18 cellular contexts compared by ENCODE assay signal in genomic region chr19:8457802-8458201, GRCh38. TPM values are rescaled to one million over a fixed set of nuclear protein-coding genes. Genes with fewer than 3 reads are reported as not detected.
A peak's percentile ranks its signal among the peaks of the same experiment; 100 is the strongest.
DNase-seq lines count a peak whose midpoint lies in the region; ATAC-seq and TF ChIP-seq lines count a peak whose summit lies in the region.
"Had no signal": no experiment of that assay in that cellular context is flagged by ENCODE, and none has a peak within 500 bp of the region (broad histone marks: within the 10 kb centered on the region; RNA-seq: fewer than 3 reads in every experiment).

No MANE protein-coding gene starts in this region.

- peaks cover 28% of the 10 kb centered on the region for H3K36me3 Mint-ChIP-seq in activated naive CD4-positive, alpha-beta T cell treated with anti-CD3 and anti-CD28 coated beads for 36 hours (ENCODE audit: low read depth)
- peaks cover 3% of the 10 kb centered on the region for H3K36me3 Mint-ChIP-seq in IgD-negative memory B cell

- H3K9me3 ChIP-seq in gastrocnemius medialis = no peaks in the 10 kb centered on the region
- H3K9me3 ChIP-seq: Caco-2, esophagus squamous epithelium, heart right ventricle, right lobe of liver had no signal

- peaks cover 0 to 5% of the 10 kb centered on the region in 2 donors for H3K36me3 ChIP-seq in gastrocnemius medialis

- CTCF ChIA-PET in activated naive CD4-positive, alpha-beta T cell treated with anti-CD3 and anti-CD28 coated beads for 36 hours (lab: Charles Lee) = interaction anchor here (0.6 to 1.8 kb wide), 4 partner anchors 12 to 125 kb away, joined by 3 to 6 read pairs (median 4); no protein-coding TSS in a partner anchor

- H3K27ac Mint-ChIP-seq in activated naive CD4-positive, alpha-beta T cell treated with anti-CD3 and anti-CD28 coated beads for 36 hours = peak overlapping the region; percentile 30
- peak overlapping the region in 2 of 3 donors; percentile 2 to 64 for H3K27ac Mint-ChIP-seq in IgD-negative memory B cell
- H3K27ac Mint-ChIP-seq: activated naive CD8-positive, alpha-beta T cell treated with anti-CD3 and anti-CD28 coated beads for 36 hours had no signal

- peaks cover 98 to 99% of the 10 kb centered on the region in 2 donors for H3K4me1 ChIP-seq in gastrocnemius medialis

- no peaks in the 10 kb centered on the region for H3K27me3 ChIP-seq in gastrocnemius medialis
- H3K27me3 ChIP-seq: esophagus squamous epithelium, heart right ventricle, right lobe of liver had no signal

- peak overlapping the region; percentile 46 to 74 (median 70) for H3K27ac ChIP-seq in gastrocnemius medialis
- H3K27ac ChIP-seq: right lobe of liver had no signal

- intact Hi-C loops in activated naive CD4-positive, alpha-beta T cell treated with anti-CD3 and anti-CD28 coated beads for 36 hours (cut with micrococcal nuclease) = no loop called here
- intact Hi-C loops in gastrocnemius medialis (cut with DNase I; ENCODE audit: low total_unique reads) = loop anchor here (2.0 kb wide), 1 partner anchor 49 kb away; no protein-coding TSS in a partner anchor

- DNase-seq in activated naive CD4-positive, alpha-beta T cell treated with anti-CD3 and anti-CD28 coated beads for 36 hours = no peak
- DNase-seq in activated naive CD4-positive, alpha-beta T cell treated with Interleukin-2 at 50 U/mL for 16 hours = no peak
- DNase-seq in fibroblast of villous mesenchyme (ENCODE audit: low read depth) = peak; percentile 82
- no peak for DNase-seq in gastrocnemius medialis
- DNase-seq in stimulated activated CD4-positive, alpha-beta T cell treated with anti-CD3 and anti-CD28 coated beads, Interleukin-4, amount 100 ng/mL, for 24 hours = no peak
- DNase-seq in germinal center (ENCODE audit: low spot score) = no peak
- DNase-seq: activated naive CD8-positive, alpha-beta T cell treated with anti-CD3 and anti-CD28 coated beads for 36 hours; Caco-2; esophagus squamous epithelium; heart right ventricle; NCI-H187 treated with DMSO at 0.1 percent for 48 hours; right lobe of liver; stimulated activated CD4-positive, alpha-beta T cell treated with anti-CD3 and anti-CD28 coated beads, Interleukin-1b, Interleukin-23, amount 100 ng/mL, for 48 hours; substantia nigra had no signal

- peaks cover 79% of the 10 kb centered on the region for H3K4me1 Mint-ChIP-seq in activated naive CD4-positive, alpha-beta T cell treated with anti-CD3 and anti-CD28 coated beads for 36 hours (ENCODE audit: low read depth)
- peaks cover 69 to 72% (median 69%) of the 10 kb centered on the region in 3 donors for H3K4me1 Mint-ChIP-seq in IgD-negative memory B cell

- ATAC-seq in gastrocnemius medialis = no peak
- no peak for ATAC-seq in GM18517 (IDR thresholded peaks at IDR 0.05; ENCODE audit: unreplicated experiment)
- ATAC-seq: heart right ventricle had no signal

- no peak for TF ChIP-seq POLR2A in gastrocnemius medialis (IDR thresholded peaks at IDR 0.05)

- no peaks in the 10 kb centered on the region for H3K9me3 Mint-ChIP-seq in activated naive CD4-positive, alpha-beta T cell treated with anti-CD3 and anti-CD28 coated beads for 36 hours
- no peaks in the 10 kb centered on the region for H3K9me3 Mint-ChIP-seq in IgD-negative memory B cell
- H3K9me3 Mint-ChIP-seq: activated naive CD8-positive, alpha-beta T cell treated with anti-CD3 and anti-CD28 coated beads for 36 hours had no signal

- no peak overlapping the region for H3K4me3 Mint-ChIP-seq in activated naive CD4-positive, alpha-beta T cell treated with anti-CD3 and anti-CD28 coated beads for 36 hours
- peak overlapping the region in 2 of 4 donors; percentile 8 to 52 for H3K4me3 Mint-ChIP-seq in IgD-negative memory B cell
- H3K4me3 Mint-ChIP-seq: activated naive CD8-positive, alpha-beta T cell treated with anti-CD3 and anti-CD28 coated beads for 36 hours had no signal

- TF ChIP-seq CTCF in fibroblast of villous mesenchyme (IDR thresholded peaks at IDR 0.05; ENCODE audit: insufficient read depth, low read depth, low read length) (no peak), gastrocnemius medialis (IDR thresholded peaks at IDR 0.05 in 4 of 5, conservative IDR thresholded peaks at IDR 0.05 in 1 of 5) (no peak)

- in situ Hi-C loops in gastrocnemius medialis (cut with MboI; ENCODE audit: low sequenced_read_pairs in 4 of 4) = no loop called here

- H3K4me3 ChIP-seq in fibroblast of villous mesenchyme (ENCODE audit: low read depth, low read length) (no peak overlapping the region), gastrocnemius medialis (no peak overlapping the region)
- H3K4me3 ChIP-seq: esophagus squamous epithelium, heart right ventricle, right lobe of liver had no signal

- H3K27me3 Mint-ChIP-seq in activated naive CD4-positive, alpha-beta T cell treated with anti-CD3 and anti-CD28 coated beads for 36 hours (ENCODE audit: low read depth) = no peaks in the 10 kb centered on the region
- no peaks in the 10 kb centered on the region for H3K27me3 Mint-ChIP-seq in IgD-negative memory B cell
- H3K27me3 Mint-ChIP-seq: activated naive CD8-positive, alpha-beta T cell treated with anti-CD3 and anti-CD28 coated beads for 36 hours had no signal

RNA-seq across cellular contexts. Expression of gene HNRNPM, which starts 13.0 kb away (rescaled TPM):
- 100 to 1,000 TPM; 151 to 169 TPM for total RNA-seq in activated naive CD4-positive, alpha-beta T cell treated with anti-CD3 and anti-CD28 coated beads for 36 hours
- polyA plus RNA-seq in IgD-negative memory B cell = 210 TPM
- total RNA-seq in fibroblast of villous mesenchyme = 41.9 and 49.0 TPM in 2 replicates
- total RNA-seq in gastrocnemius medialis = 10 to 100 TPM; 42.5 to 74.6 (median 57.8) TPM

RNA-seq across cellular contexts. Expression of gene PRAM1, which starts 44.6 kb away (rescaled TPM):
- total RNA-seq in activated naive CD4-positive, alpha-beta T cell treated with anti-CD3 and anti-CD28 coated beads for 36 hours = under 1 TPM; 0.40 to 0.45 TPM
- not detected for polyA plus RNA-seq in IgD-negative memory B cell
- total RNA-seq in fibroblast of villous mesenchyme = under 0.01 TPM in 1 of 2 replicates, not detected in the other
- total RNA-seq in gastrocnemius medialis = under 1 TPM in 2 of 4 donors, not detected in 2; 0.16 to 0.27 TPM
- total RNA-seq: bronchial epithelial cell, Caco-2, lung microvascular endothelial cell had no signal

RNA-seq across cellular contexts. Expression of gene MARCHF2, which starts 44.7 kb away (rescaled TPM):
- total RNA-seq in activated naive CD4-positive, alpha-beta T cell treated with anti-CD3 and anti-CD28 coated beads for 36 hours = 10 to 100 TPM in 1 of 2 experiments, 1 to 10 TPM in 1; 9.2 to 10.3 TPM
- 35.9 TPM for polyA plus RNA-seq in IgD-negative memory B cell
- total RNA-seq in fibroblast of villous mesenchyme (51.8 and 70.9 TPM in 2 replicates), gastrocnemius medialis (100 to 1,000 TPM; 173 to 183 (median 176) TPM)

RNA-seq across cellular contexts. Expression of gene ZNF414, which starts 56.2 kb away (rescaled TPM):
- 10 to 100 TPM; 19.8 to 24.1 TPM for total RNA-seq in activated naive CD4-positive, alpha-beta T cell treated with anti-CD3 and anti-CD28 coated beads for 36 hours
- 22.2 TPM for polyA plus RNA-seq in IgD-negative memory B cell
- total RNA-seq in fibroblast of villous mesenchyme (5.2 and 6.4 TPM in 2 replicates), gastrocnemius medialis (10 to 100 TPM in 1 of 4 donors, 1 to 10 TPM in 3; 4.7 to 13.3 (median 6.9) TPM)
